In the genomic region with DNA sequence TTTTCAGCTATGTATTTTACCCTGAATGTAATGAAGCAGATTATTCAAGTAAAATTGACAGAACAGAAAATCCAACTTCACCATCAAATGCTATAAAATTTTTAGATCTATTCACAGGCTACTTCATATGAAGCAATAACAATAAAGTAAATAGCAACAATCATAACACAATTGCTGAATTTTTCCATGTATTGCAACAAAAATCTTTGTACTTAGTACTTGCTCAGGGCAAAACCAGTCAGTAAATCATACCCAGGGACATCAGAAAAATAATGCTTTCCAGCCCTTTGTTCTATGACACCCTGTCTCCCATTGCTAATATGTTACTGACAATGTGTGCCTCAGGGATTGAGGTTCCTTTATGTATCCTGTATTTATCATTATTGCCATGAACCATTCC, we compare ENCODE assay signal across 2 cellular contexts.
TF ChIP-seq lines count a peak whose summit lies in the region.

No MANE protein-coding gene starts in this region.

TF ChIP-seq in SK-N-SH, 30 proteins besides CTCF, POLR2A, EP300 and RAD21 (continued from another document):
- TF ChIP-seq, protein P1, sequence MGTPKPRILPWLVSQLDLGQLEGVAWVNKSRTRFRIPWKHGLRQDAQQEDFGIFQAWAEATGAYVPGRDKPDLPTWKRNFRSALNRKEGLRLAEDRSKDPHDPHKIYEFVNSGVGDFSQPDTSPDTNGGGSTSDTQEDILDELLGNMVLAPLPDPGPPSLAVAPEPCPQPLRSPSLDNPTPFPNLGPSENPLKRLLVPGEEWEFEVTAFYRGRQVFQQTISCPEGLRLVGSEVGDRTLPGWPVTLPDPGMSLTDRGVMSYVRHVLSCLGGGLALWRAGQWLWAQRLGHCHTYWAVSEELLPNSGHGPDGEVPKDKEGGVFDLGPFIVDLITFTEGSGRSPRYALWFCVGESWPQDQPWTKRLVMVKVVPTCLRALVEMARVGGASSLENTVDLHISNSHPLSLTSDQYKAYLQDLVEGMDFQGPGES (IDR thresholded peaks at IDR 0.05; ENCODE audit: low read depth, low read length): no peak
- no peak for TF ChIP-seq SMC3 (IDR thresholded peaks at IDR 0.05; ENCODE audit: low read depth, low read length)
- TF ChIP-seq, protein P2, sequence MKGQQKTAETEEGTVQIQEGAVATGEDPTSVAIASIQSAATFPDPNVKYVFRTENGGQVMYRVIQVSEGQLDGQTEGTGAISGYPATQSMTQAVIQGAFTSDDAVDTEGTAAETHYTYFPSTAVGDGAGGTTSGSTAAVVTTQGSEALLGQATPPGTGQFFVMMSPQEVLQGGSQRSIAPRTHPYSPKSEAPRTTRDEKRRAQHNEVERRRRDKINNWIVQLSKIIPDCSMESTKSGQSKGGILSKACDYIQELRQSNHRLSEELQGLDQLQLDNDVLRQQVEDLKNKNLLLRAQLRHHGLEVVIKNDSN (IDR thresholded peaks at IDR 0.05; ENCODE audit: borderline replicate concordance, low read depth): no peak
- no peak for TF ChIP-seq TEAD4 (IDR thresholded peaks at IDR 0.05; ENCODE audit: borderline replicate concordance, insufficient read depth)
- TF ChIP-seq, protein P3, sequence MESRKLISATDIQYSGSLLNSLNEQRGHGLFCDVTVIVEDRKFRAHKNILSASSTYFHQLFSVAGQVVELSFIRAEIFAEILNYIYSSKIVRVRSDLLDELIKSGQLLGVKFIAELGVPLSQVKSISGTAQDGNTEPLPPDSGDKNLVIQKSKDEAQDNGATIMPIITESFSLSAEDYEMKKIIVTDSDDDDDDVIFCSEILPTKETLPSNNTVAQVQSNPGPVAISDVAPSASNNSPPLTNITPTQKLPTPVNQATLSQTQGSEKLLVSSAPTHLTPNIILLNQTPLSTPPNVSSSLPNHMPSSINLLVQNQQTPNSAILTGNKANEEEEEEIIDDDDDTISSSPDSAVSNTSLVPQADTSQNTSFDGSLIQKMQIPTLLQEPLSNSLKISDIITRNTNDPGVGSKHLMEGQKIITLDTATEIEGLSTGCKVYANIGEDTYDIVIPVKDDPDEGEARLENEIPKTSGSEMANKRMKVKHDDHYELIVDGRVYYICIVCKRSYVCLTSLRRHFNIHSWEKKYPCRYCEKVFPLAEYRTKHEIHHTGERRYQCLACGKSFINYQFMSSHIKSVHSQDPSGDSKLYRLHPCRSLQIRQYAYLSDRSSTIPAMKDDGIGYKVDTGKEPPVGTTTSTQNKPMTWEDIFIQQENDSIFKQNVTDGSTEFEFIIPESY (IDR thresholded peaks at IDR 0.05; ENCODE audit: borderline replicate concordance, low read depth): no peak
- no peak for TF ChIP-seq ELF1 (IDR thresholded peaks at IDR 0.05)

TF ChIP-seq in SK-N-SH treated with all-trans-retinoic acid at 6 μM for 48 hours, 23 proteins besides CTCF, POLR2A, EP300 and RAD21 (continued from another document):
- TF ChIP-seq, protein P4, sequence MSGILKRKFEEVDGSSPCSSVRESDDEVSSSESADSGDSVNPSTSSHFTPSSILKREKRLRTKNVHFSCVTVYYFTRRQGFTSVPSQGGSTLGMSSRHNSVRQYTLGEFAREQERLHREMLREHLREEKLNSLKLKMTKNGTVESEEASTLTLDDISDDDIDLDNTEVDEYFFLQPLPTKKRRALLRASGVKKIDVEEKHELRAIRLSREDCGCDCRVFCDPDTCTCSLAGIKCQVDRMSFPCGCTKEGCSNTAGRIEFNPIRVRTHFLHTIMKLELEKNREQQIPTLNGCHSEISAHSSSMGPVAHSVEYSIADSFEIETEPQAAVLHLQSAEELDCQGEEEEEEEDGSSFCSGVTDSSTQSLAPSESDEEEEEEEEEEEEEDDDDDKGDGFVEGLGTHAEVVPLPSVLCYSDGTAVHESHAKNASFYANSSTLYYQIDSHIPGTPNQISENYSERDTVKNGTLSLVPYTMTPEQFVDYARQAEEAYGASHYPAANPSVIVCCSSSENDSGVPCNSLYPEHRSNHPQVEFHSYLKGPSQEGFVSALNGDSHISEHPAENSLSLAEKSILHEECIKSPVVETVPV (CRISPR knock-in tag; IDR thresholded peaks at IDR 0.05): no peak
- TF ChIP-seq, protein P5, sequence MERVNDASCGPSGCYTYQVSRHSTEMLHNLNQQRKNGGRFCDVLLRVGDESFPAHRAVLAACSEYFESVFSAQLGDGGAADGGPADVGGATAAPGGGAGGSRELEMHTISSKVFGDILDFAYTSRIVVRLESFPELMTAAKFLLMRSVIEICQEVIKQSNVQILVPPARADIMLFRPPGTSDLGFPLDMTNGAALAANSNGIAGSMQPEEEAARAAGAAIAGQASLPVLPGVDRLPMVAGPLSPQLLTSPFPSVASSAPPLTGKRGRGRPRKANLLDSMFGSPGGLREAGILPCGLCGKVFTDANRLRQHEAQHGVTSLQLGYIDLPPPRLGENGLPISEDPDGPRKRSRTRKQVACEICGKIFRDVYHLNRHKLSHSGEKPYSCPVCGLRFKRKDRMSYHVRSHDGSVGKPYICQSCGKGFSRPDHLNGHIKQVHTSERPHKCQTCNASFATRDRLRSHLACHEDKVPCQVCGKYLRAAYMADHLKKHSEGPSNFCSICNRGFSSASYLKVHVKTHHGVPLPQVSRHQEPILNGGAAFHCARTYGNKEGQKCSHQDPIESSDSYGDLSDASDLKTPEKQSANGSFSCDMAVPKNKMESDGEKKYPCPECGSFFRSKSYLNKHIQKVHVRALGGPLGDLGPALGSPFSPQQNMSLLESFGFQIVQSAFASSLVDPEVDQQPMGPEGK (CRISPR knock-in tag; IDR thresholded peaks at IDR 0.05; ENCODE audit: borderline replicate concordance): no peak
- TF ChIP-seq, protein P6, sequence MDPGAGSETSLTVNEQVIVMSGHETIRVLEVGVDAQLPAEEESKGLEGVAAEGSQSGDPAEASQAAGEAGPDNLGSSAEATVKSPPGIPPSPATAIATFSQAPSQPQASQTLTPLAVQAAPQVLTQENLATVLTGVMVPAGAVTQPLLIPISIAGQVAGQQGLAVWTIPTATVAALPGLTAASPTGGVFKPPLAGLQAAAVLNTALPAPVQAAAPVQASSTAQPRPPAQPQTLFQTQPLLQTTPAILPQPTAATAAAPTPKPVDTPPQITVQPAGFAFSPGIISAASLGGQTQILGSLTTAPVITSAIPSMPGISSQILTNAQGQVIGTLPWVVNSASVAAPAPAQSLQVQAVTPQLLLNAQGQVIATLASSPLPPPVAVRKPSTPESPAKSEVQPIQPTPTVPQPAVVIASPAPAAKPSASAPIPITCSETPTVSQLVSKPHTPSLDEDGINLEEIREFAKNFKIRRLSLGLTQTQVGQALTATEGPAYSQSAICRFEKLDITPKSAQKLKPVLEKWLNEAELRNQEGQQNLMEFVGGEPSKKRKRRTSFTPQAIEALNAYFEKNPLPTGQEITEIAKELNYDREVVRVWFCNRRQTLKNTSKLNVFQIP (CRISPR knock-in tag; IDR thresholded peaks at IDR 0.05; ENCODE audit: borderline replicate concordance, low read depth): no peak
- TF ChIP-seq, protein P7, sequence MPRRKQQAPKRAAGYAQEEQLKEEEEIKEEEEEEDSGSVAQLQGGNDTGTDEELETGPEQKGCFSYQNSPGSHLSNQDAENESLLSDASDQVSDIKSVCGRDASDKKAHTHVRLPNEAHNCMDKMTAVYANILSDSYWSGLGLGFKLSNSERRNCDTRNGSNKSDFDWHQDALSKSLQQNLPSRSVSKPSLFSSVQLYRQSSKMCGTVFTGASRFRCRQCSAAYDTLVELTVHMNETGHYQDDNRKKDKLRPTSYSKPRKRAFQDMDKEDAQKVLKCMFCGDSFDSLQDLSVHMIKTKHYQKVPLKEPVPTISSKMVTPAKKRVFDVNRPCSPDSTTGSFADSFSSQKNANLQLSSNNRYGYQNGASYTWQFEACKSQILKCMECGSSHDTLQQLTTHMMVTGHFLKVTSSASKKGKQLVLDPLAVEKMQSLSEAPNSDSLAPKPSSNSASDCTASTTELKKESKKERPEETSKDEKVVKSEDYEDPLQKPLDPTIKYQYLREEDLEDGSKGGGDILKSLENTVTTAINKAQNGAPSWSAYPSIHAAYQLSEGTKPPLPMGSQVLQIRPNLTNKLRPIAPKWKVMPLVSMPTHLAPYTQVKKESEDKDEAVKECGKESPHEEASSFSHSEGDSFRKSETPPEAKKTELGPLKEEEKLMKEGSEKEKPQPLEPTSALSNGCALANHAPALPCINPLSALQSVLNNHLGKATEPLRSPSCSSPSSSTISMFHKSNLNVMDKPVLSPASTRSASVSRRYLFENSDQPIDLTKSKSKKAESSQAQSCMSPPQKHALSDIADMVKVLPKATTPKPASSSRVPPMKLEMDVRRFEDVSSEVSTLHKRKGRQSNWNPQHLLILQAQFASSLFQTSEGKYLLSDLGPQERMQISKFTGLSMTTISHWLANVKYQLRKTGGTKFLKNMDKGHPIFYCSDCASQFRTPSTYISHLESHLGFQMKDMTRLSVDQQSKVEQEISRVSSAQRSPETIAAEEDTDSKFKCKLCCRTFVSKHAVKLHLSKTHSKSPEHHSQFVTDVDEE (CRISPR knock-in tag; IDR thresholded peaks at IDR 0.05): no peak
- TF ChIP-seq RARB (CRISPR knock-in tag; IDR thresholded peaks at IDR 0.05) (no peak), SNAI2 (CRISPR knock-in tag; IDR thresholded peaks at IDR 0.05) (no peak), ISL1 (CRISPR knock-in tag; IDR thresholded peaks at IDR 0.05) (no peak)
- TF ChIP-seq, protein P8, sequence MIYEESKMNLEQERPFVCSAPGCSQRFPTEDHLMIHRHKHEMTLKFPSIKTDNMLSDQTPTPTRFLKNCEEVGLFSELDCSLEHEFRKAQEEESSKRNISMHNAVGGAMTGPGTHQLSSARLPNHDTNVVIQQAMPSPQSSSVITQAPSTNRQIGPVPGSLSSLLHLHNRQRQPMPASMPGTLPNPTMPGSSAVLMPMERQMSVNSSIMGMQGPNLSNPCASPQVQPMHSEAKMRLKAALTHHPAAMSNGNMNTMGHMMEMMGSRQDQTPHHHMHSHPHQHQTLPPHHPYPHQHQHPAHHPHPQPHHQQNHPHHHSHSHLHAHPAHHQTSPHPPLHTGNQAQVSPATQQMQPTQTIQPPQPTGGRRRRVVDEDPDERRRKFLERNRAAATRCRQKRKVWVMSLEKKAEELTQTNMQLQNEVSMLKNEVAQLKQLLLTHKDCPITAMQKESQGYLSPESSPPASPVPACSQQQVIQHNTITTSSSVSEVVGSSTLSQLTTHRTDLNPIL (CRISPR knock-in tag; IDR thresholded peaks at IDR 0.05; ENCODE audit: low read depth): no peak
TF ChIP-seq in SK-N-SH treated with all-trans-retinoic acid at 6 μM for 48 hours: peak in this region for 0.
